In genomic region chr15:40954158-40954848, GRCh38 we compare ENCODE assay signal across 9 cellular contexts. TPM values are rescaled to one million over a fixed set of nuclear protein-coding genes. Genes with fewer than 3 reads are reported as not detected.
DNase-seq lines count a peak whose midpoint lies in the region; ATAC-seq, FAIRE-seq and TF ChIP-seq lines count a peak whose summit lies in the region.
"Not testable (repeated sequence)": the region's sequence is repeated elsewhere in the genome, so short reads cannot be mapped to it uniquely, and the experiment has no call there.
"Had no signal": no experiment of that assay in that cellular context is flagged by ENCODE, and none has a peak within 500 bp of the region (broad histone marks: within the 10 kb centered on the region; RNA-seq: fewer than 3 reads in every experiment).

No MANE protein-coding gene starts in this region.

- H3K4me3 Mint-ChIP-seq in Caco-2 (ENCODE audit: unreplicated experiment) (peak overlapping the region; percentile 89), astrocyte (ENCODE audit: unreplicated experiment) (peak overlapping the region; percentile 98), osteocyte (ENCODE audit: unreplicated experiment) (peak overlapping the region; percentile 94)

- CTCF ChIA-PET in Caco-2 (lab: Charles Lee) (interaction anchor here (0.6 to 2.5 kb wide), 2 partner anchors 12 to 33 kb away, joined by 5 to 26 read pairs; no protein-coding TSS in a partner anchor), endothelial cell of umbilical vein (lab: Charles Lee) (interaction anchor here (0.7 to 9.3 kb wide), 10 partner anchors 10 to 68 kb away, joined by 3 to 101 read pairs (median 16); no protein-coding TSS in a partner anchor)

- H3K4me1 Mint-ChIP-seq in Caco-2 (ENCODE audit: low read depth, unreplicated experiment) (peaks cover 24% of the 10 kb centered on the region), astrocyte (ENCODE audit: low read depth, unreplicated experiment) (peaks cover 27% of the 10 kb centered on the region), osteocyte (ENCODE audit: unreplicated experiment) (peaks cover 55% of the 10 kb centered on the region)

- not testable (repeated sequence) for H3K27me3 ChIP-seq in Caco-2 (replicated peaks; ENCODE audit: control insufficient read depth, insufficient read depth, low read length); astrocyte (ENCODE audit: insufficient read depth, low read length); endothelial cell of umbilical vein (ENCODE audit: control insufficient read depth in 2 of 2, insufficient read depth in 2 of 2, low read length in 2 of 2); upper lobe of left lung

- FAIRE-seq in astrocyte (lab: Jason Lieb, UNC); endothelial cell of umbilical vein (lab: Jason Lieb, UNC); kidney (lab: Jason Lieb, UNC): not testable (repeated sequence)

- TF ChIP-seq POLR2A in endothelial cell of umbilical vein (IDR thresholded peaks at IDR 0.05; ENCODE audit: low read depth, low read length); upper lobe of left lung (IDR thresholded peaks at IDR 0.05): not testable (repeated sequence)

- not testable (repeated sequence) for BruUV-seq in Caco-2 (replicated peaks; lab: Mats Ljungman, UMichigan); endothelial cell of umbilical vein (replicated peaks; lab: Mats Ljungman, UMichigan)

- not testable (repeated sequence) for H3K4me1 ChIP-seq in Caco-2; astrocyte (ENCODE audit: insufficient read depth, low read length)
- peaks cover 10% of the 10 kb centered on the region for H3K4me1 ChIP-seq in endothelial cell of umbilical vein (ENCODE audit: control insufficient read depth, extremely low read depth, insufficient read depth, low read length)
- peaks cover 4 to 13% of the 10 kb centered on the region in 2 donors for H3K4me1 ChIP-seq in kidney (ENCODE audit: control insufficient read depth in 1 of 2, insufficient read depth in 1 of 2, low read depth in 1 of 2, low read length in 2 of 2)
- H3K4me1 ChIP-seq in upper lobe of left lung = peaks cover 15 to 32% (median 23%) of the 10 kb centered on the region in 4 donors

- H3K79me2 ChIP-seq in astrocyte (ENCODE audit: insufficient read depth, low read length); endothelial cell of umbilical vein (ENCODE audit: control insufficient read depth, insufficient read depth, low read length): not testable (repeated sequence)

- H3K9me1 ChIP-seq in endothelial cell of umbilical vein (replicated peaks; ENCODE audit: control insufficient read depth, extremely low read depth, insufficient read depth, low read length) = not testable (repeated sequence)

- DNase-seq in Caco-2; Jurkat, Clone E6-1 (ENCODE audit: low read depth, low spot score); astrocyte (ENCODE audit: low read depth); endothelial cell of umbilical vein (ENCODE audit: low read depth, low spot score); osteocyte (ENCODE audit: extremely low spot score, unreplicated experiment); upper lobe of left lung: not testable (repeated sequence)
- DNase-seq in kidney = peak; percentile 28

- not testable (repeated sequence) for ATAC-seq in upper lobe of left lung (ENCODE audit: low FRiP score in 2 of 2)

- intact Hi-C loops in Caco-2 (cut with micrococcal nuclease; ENCODE audit: unreplicated experiment) = loop anchor here (5.0 kb wide), 1 partner anchor 48 kb away; no protein-coding TSS in a partner anchor
- intact Hi-C loops in endothelial cell of umbilical vein (cut with micrococcal nuclease); kidney (cut with DNase I): not testable (repeated sequence)

- H2AFZ ChIP-seq in astrocyte (ENCODE audit: low read depth, low read length); endothelial cell of umbilical vein (ENCODE audit: low read depth, low read length): not testable (repeated sequence)

- H3K4me2 ChIP-seq in astrocyte (ENCODE audit: low read length) = peak overlapping the region; percentile 96
- H3K4me2 ChIP-seq in endothelial cell of umbilical vein (ENCODE audit: insufficient read depth, low read length) = peak overlapping the region; percentile 67

- H3K27ac Mint-ChIP-seq in Caco-2 (ENCODE audit: unreplicated experiment) = not testable (repeated sequence)
- H3K27ac Mint-ChIP-seq in astrocyte (ENCODE audit: unreplicated experiment) = peak overlapping the region; percentile 95
- H3K27ac Mint-ChIP-seq in osteocyte (ENCODE audit: unreplicated experiment) = peak overlapping the region; percentile 90

- H4K20me1 ChIP-seq in astrocyte (ENCODE audit: insufficient read depth, low read length) = peaks cover 11% of the 10 kb centered on the region
- not testable (repeated sequence) for H4K20me1 ChIP-seq in endothelial cell of umbilical vein (replicated peaks; ENCODE audit: control insufficient read depth, extremely low read depth, insufficient read depth, low read length)

- H3K27ac ChIP-seq in astrocyte (ENCODE audit: low read depth, low read length); endothelial cell of umbilical vein (ENCODE audit: insufficient read depth, low read depth, low read length); kidney (ENCODE audit: low read depth in 2 of 2, low read length in 2 of 2); upper lobe of left lung: not testable (repeated sequence)

- peaks cover 66% of the 10 kb centered on the region for H3K36me3 Mint-ChIP-seq in Caco-2 (ENCODE audit: insufficient read depth, unreplicated experiment)
- H3K36me3 Mint-ChIP-seq in astrocyte (ENCODE audit: low read depth, unreplicated experiment) = peaks cover 28% of the 10 kb centered on the region
- peaks cover 18% of the 10 kb centered on the region for H3K36me3 Mint-ChIP-seq in osteocyte (ENCODE audit: unreplicated experiment)

- peak overlapping the region; percentile 87 for H3K9ac ChIP-seq in astrocyte (ENCODE audit: low read length)
- H3K9ac ChIP-seq in endothelial cell of umbilical vein (replicated peaks; ENCODE audit: extremely low read depth, insufficient read depth, low read length) = not testable (repeated sequence)
- H3K9ac ChIP-seq in kidney (ENCODE audit: low read length in 2 of 2) = peak overlapping the region in 1 of 2 donors; percentile 51

- dilution Hi-C loops in endothelial cell of umbilical vein (cut with MboI; ENCODE audit: extremely low pct_ligation_motif_present, low sequenced_read_pairs) = not testable (repeated sequence)

- H3K27me3 Mint-ChIP-seq in Caco-2 (ENCODE audit: insufficient read depth, unreplicated experiment); astrocyte (ENCODE audit: low read depth, unreplicated experiment); osteocyte (ENCODE audit: unreplicated experiment): not testable (repeated sequence)

- TF ChIP-seq EP300 in upper lobe of left lung (IDR thresholded peaks at IDR 0.05) = not testable (repeated sequence)

- not testable (repeated sequence) for H3K36me3 ChIP-seq in Caco-2 (ENCODE audit: control insufficient read depth, insufficient read depth, low read length); astrocyte (ENCODE audit: insufficient read depth, low read length); endothelial cell of umbilical vein (ENCODE audit: control insufficient read depth in 2 of 2, extremely low read depth in 1 of 2, insufficient read depth in 2 of 2, low read length in 2 of 2); kidney (ENCODE audit: control insufficient read depth in 1 of 2, insufficient read depth in 2 of 2, low read length in 2 of 2); upper lobe of left lung

- not testable (repeated sequence) for TF ChIP-seq CTCF in Caco-2 (IDR thresholded peaks at IDR 0.05; ENCODE audit: insufficient read depth in 1 of 2, low read depth in 1 of 2, low read length in 1 of 2, severe bottlenecking in 1 of 2, unreplicated experiment in 1 of 2); WI38 (IDR thresholded peaks at IDR 0.05; ENCODE audit: low read depth, low read length); astrocyte (IDR thresholded peaks at IDR 0.05; ENCODE audit: insufficient read depth, low read depth, low read length); endothelial cell of umbilical vein (IDR thresholded peaks at IDR 0.05; ENCODE audit: extremely low read depth in 1 of 2, insufficient read depth in 1 of 2, low read depth in 1 of 2, low read length in 2 of 2); kidney (IDR thresholded peaks at IDR 0.05; ENCODE audit: borderline replicate concordance, extremely low read depth, insufficient read depth); osteocyte (IDR thresholded peaks at IDR 0.05); upper lobe of left lung (IDR thresholded peaks at IDR 0.05)

- H3K9me3 ChIP-seq in Caco-2; astrocyte (ENCODE audit: insufficient read depth, low read depth, low read length); endothelial cell of umbilical vein (replicated peaks; ENCODE audit: control insufficient read depth, insufficient read depth, low read length); kidney (ENCODE audit: control insufficient read depth in 1 of 2, low read length in 2 of 2); upper lobe of left lung: not testable (repeated sequence)

- not testable (repeated sequence) for H3K9me3 Mint-ChIP-seq in Caco-2 (ENCODE audit: unreplicated experiment); astrocyte (ENCODE audit: unreplicated experiment); osteocyte (ENCODE audit: unreplicated experiment)

- POLR2A ChIA-PET in Caco-2 (lab: Charles Lee) = interaction anchor here (0.7 to 2.2 kb wide), 2 partner anchors 12 to 26 kb away, joined by 3 to 30 read pairs; no protein-coding TSS in a partner anchor
- POLR2A ChIA-PET in endothelial cell of umbilical vein (lab: Charles Lee) = interaction anchor here (0.6 to 1.0 kb wide), 3 partner anchors 13 to 891 kb away, joined by 3 to 5 read pairs (median 4); no protein-coding TSS in a partner anchor

- 71 to 76% methylated on average over 5 to 8 of the region's 8 CpGs for WGBS in upper lobe of left lung, 2 donors

- H3K4me3 ChIP-seq in Caco-2 (ENCODE audit: low read depth, low read length) = peak overlapping the region; percentile 94
- peak overlapping the region; percentile 75 for H3K4me3 ChIP-seq in Jurkat, Clone E6-1 (ENCODE audit: low read length)
- H3K4me3 ChIP-seq in WI38 (ENCODE audit: low read depth, low read length) = peak overlapping the region; percentile 91
- peak overlapping the region; percentile 80 for H3K4me3 ChIP-seq in astrocyte (ENCODE audit: insufficient read depth, low read depth, low read length)
- not testable (repeated sequence) for H3K4me3 ChIP-seq in endothelial cell of umbilical vein (replicated peaks in 1 of 3; ENCODE audit: insufficient read depth in 1 of 3, low read depth in 1 of 3, low read length in 3 of 3)
- peak overlapping the region in 1 of 2 donors; percentile 81 for H3K4me3 ChIP-seq in kidney (ENCODE audit: low read length in 2 of 2)
- H3K4me3 ChIP-seq in upper lobe of left lung = peak overlapping the region in 3 of 4 donors; percentile 62 to 74 (median 69)

RNA-seq across cellular contexts. Expression of gene CHAC1, which starts 1.0 kb away (rescaled TPM):
- total RNA-seq in Caco-2 (2022) (54.0 and 55.8 TPM in 2 replicates), astrocyte (55.9 and 70.8 TPM in 2 replicates), endothelial cell of umbilical vein (4.6 and 5.6 TPM in 2 replicates), kidney (4.7 TPM), osteocyte (33.3 and 39.3 TPM in 2 replicates), upper lobe of left lung (10 to 100 TPM in 1 of 6 donors, 1 to 10 TPM in 5; 2.6 to 11.1 (median 3.4) TPM)
- 4.5 TPM for polyA plus RNA-seq in Jurkat, Clone E6-1 (2012; ENCODE audit: insufficient read depth, insufficient read length)
- polyA plus RNA-seq in endothelial cell of umbilical vein (18.9 and 25.7 TPM in 2 replicates), kidney (ENCODE audit: insufficient read depth, low read depth, low replicate concordance) (21.1 TPM)
- polyA plus RNA-seq in endothelial cell of umbilical vein (2011; cell fraction: cytosol; rRNA removed) = 13.1 and 22.6 TPM in 2 replicates
- 25.1 and 29.0 TPM in 2 replicates for polyA plus RNA-seq in endothelial cell of umbilical vein (2011; cell fraction: nucleus; rRNA removed)
- 3.2 and 4.3 TPM in 2 replicates for polyA plus RNA-seq in endothelial cell of umbilical vein (2012)
- polyA minus RNA-seq in endothelial cell of umbilical vein = 10.6 and 13.9 TPM in 2 replicates
- polyA minus RNA-seq in endothelial cell of umbilical vein (2011; cell fraction: cytosol; rRNA and poly(A)+ RNA removed) = 31.1 TPM
- 22.0 and 32.1 TPM in 2 replicates for polyA minus RNA-seq in endothelial cell of umbilical vein (2011; cell fraction: nucleus; rRNA and poly(A)+ RNA removed)

RNA-seq across cellular contexts. Expression of gene DLL4, which starts 25.2 kb away (rescaled TPM):
- total RNA-seq in Caco-2 (2022) = 3.4 TPM in 2 replicates
- not detected for polyA plus RNA-seq in Jurkat, Clone E6-1 (2012; ENCODE audit: insufficient read depth, insufficient read length)
- 0.09 and 0.29 TPM in 2 replicates for total RNA-seq in astrocyte
- 55.2 and 75.8 TPM in 2 replicates for total RNA-seq in endothelial cell of umbilical vein
- polyA plus RNA-seq in endothelial cell of umbilical vein = 25.5 and 57.8 TPM in 2 replicates
- polyA plus RNA-seq in endothelial cell of umbilical vein (2011; cell fraction: cytosol; rRNA removed) = 26.3 and 26.9 TPM in 2 replicates
- 173 and 179 TPM in 2 replicates for polyA plus RNA-seq in endothelial cell of umbilical vein (2011; cell fraction: nucleus; rRNA removed)
- polyA plus RNA-seq in endothelial cell of umbilical vein (2012) = 3.9 and 5.5 TPM in 2 replicates
- 41.3 and 85.8 TPM in 2 replicates for polyA minus RNA-seq in endothelial cell of umbilical vein
- polyA minus RNA-seq in endothelial cell of umbilical vein (2011; cell fraction: cytosol; rRNA and poly(A)+ RNA removed) = 7.6 TPM
- polyA minus RNA-seq in endothelial cell of umbilical vein (2011; cell fraction: nucleus; rRNA and poly(A)+ RNA removed) = 142 and 155 TPM in 2 replicates
- 9.4 TPM for total RNA-seq in kidney
- polyA plus RNA-seq in kidney (ENCODE audit: insufficient read depth, low read depth, low replicate concordance) = 5.8 TPM
- total RNA-seq in osteocyte = 0.39 and 0.54 TPM in 2 replicates
- total RNA-seq in upper lobe of left lung = 10 to 100 TPM in 5 of 6 donors, 1 to 10 TPM in 1; 9.5 to 38.0 (median 13.7) TPM
- total RNA-seq: T-helper 1 cell treated with Interleukin-12 subunit alpha and Interleukin-12 subunit beta and Interleukin-4 antibody, amounts not matched to agents 30 ng/mL and 1 ng/mL, for 36 hours had no signal
